ENCODE assay signal across 22 cellular contexts in the genomic region with DNA sequence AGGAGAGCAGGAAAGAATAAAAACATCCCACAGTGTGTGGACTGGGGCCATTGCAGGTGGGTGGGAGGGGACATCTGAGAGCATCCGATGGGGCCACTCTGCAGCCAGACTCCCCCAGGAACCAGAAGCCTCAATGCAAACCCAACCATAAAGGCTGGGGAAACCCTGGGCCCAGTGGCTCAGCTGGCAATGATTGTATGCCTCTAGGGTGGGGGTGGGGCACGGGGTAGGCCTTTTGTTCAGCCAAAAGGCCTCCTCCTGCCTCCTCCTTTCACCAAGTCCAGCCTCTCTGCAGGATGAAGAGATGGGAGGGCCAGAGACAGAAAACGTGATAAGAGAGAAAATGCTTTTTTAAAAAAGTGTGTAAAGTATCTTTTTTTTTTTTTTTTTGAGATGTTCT. TPM values are rescaled to one million over a fixed set of nuclear protein-coding genes. Genes with fewer than 3 reads are reported as not detected.
A peak's percentile ranks its signal among the peaks of the same experiment; 100 is the strongest.
DNase-seq lines count a peak whose midpoint lies in the region; ATAC-seq, FAIRE-seq and TF ChIP-seq lines count a peak whose summit lies in the region.
"Had no signal": no experiment of that assay in that cellular context is flagged by ENCODE, and none has a peak within 500 bp of the region (broad histone marks: within the 10 kb centered on the region; RNA-seq: fewer than 3 reads in every experiment).

No MANE protein-coding gene starts in this region.

- intact Hi-C loops in HepG2 (cut with micrococcal nuclease; ENCODE audit: unreplicated experiment) (no loop called here), natural killer cell (cut with micrococcal nuclease) (no loop called here)

- TF ChIP-seq POLR2A in HepG2 (IDR thresholded peaks at IDR 0.05; ENCODE audit: insufficient read depth in 1 of 2, low read depth in 2 of 2, low read length in 2 of 2): no peak

- no peak overlapping the region for H3K27ac ChIP-seq in BLaER1 treated with 17β-estradiol and CSF1 and Interleukin-3, amounts not matched to agents 10 nM and 100 nM
- H3K27ac ChIP-seq in HepG2 (ENCODE audit: extremely low read length, insufficient read depth, low read length) (no peak overlapping the region), RWPE1 (no peak overlapping the region)

- peak overlapping the region in 7 of 11 experiments; percentile 3 to 52 (median 25); a peak in 10 of 22 replicates for H3K4me2 ChIP-seq in BLaER1 treated with 17β-estradiol and CSF1 and Interleukin-3, amounts not matched to agents 10 nM and 100 nM
- no peak overlapping the region for H3K4me2 ChIP-seq in HepG2 (ENCODE audit: low read depth, low read length)

- no peaks in the 10 kb centered on the region for H3K79me2 ChIP-seq in HepG2 (ENCODE audit: insufficient read depth, low read length)

- peak; percentile 35 for DNase-seq in NCI-H69 (lab: John Stamatoyannopoulos, UW)
- no peak for DNase-seq in glutamatergic neuron
- DNase-seq in neural crest cell (ENCODE audit: low read depth, low spot score): no peak
- DNase-seq in NCI-H82 (lab: John Stamatoyannopoulos, UW): no peak
- no peak for DNase-seq in HepG2 (ENCODE audit: low spot score)
- DNase-seq in natural killer cell: no peak
- no peak for DNase-seq in RWPE1 (ENCODE audit: low spot score)
- DNase-seq: AML-193, GDM1, H9, HFFc6, KBM-7, MM.1S, NCI-H1048, NCI-H1417 treated with DMSO at 0.1 percent for 48 hours, NCI-H187, NCI-H345, NCI-H524, OCI-M1, Right ventricle myocardium superior had no signal

- H3K4me1 Mint-ChIP-seq in glutamatergic neuron (ENCODE audit: low read depth, unreplicated experiment): peaks cover 12% of the 10 kb centered on the region
- peaks cover 12% of the 10 kb centered on the region for H3K4me1 Mint-ChIP-seq in neural crest cell
- H3K4me1 Mint-ChIP-seq in natural killer cell: peaks cover 0 to 6% of the 10 kb centered on the region in 2 donors

- H3K4me3 Mint-ChIP-seq in glutamatergic neuron (ENCODE audit: unreplicated experiment) (no peak overlapping the region), neural crest cell (no peak overlapping the region), natural killer cell (no peak overlapping the region)
- H3K4me3 Mint-ChIP-seq: CD14-positive monocyte, H9, HFFc6 had no signal

- H3K27me3 ChIP-seq in BLaER1 treated with 17β-estradiol and CSF1 and Interleukin-3, amounts not matched to agents 10 nM and 100 nM: no peaks in the 10 kb centered on the region
- peaks cover 2 to 9% of the 10 kb centered on the region in 2 experiments; a peak in 3 of 5 replicates for H3K27me3 ChIP-seq in HepG2 (ENCODE audit: control insufficient read depth in 1 of 2, insufficient read depth in 2 of 2, low read length in 2 of 2)

- no peaks in the 10 kb centered on the region for H3K36me3 Mint-ChIP-seq in glutamatergic neuron (ENCODE audit: unreplicated experiment)
- H3K36me3 Mint-ChIP-seq in neural crest cell (ENCODE audit: low read depth): no peaks in the 10 kb centered on the region
- no peaks in the 10 kb centered on the region for H3K36me3 Mint-ChIP-seq in natural killer cell
- H3K36me3 Mint-ChIP-seq: CD14-positive monocyte had no signal

- peaks cover 2% of the 10 kb centered on the region for H3K9me3 Mint-ChIP-seq in glutamatergic neuron (ENCODE audit: unreplicated experiment)
- H3K9me3 Mint-ChIP-seq in neural crest cell: no peaks in the 10 kb centered on the region
- no peaks in the 10 kb centered on the region for H3K9me3 Mint-ChIP-seq in natural killer cell
- H3K9me3 Mint-ChIP-seq: CD14-positive monocyte, H9, HFFc6 had no signal

- ATAC-seq in HepG2: no peak
- ATAC-seq in natural killer cell: no peak

- no peak for FAIRE-seq in HepG2 (lab: Jason Lieb, UNC)

- H3K9ac ChIP-seq in BLaER1 treated with 17β-estradiol and CSF1 and Interleukin-3, amounts not matched to agents 10 nM and 100 nM: no peak overlapping the region
- H3K9ac ChIP-seq in HepG2 (ENCODE audit: insufficient read depth, low read depth, low read length): no peak overlapping the region

- no peak for TF ChIP-seq EP300 in HepG2 (IDR thresholded peaks at IDR 0.05; ENCODE audit: low read depth in 2 of 2, low read length in 2 of 2)
- no peak for TF ChIP-seq EP300 in HepG2 (CRISPR knock-in tag; IDR thresholded peaks at IDR 0.05; ENCODE audit: borderline replicate concordance)

- H3K36me3 ChIP-seq in BLaER1 treated with 17β-estradiol and CSF1 and Interleukin-3, amounts not matched to agents 10 nM and 100 nM: no peaks in the 10 kb centered on the region
- no peaks in the 10 kb centered on the region for H3K36me3 ChIP-seq in HepG2 (replicated peaks in 1 of 2; ENCODE audit: control insufficient read depth in 1 of 2, insufficient read depth in 2 of 2, low read length in 2 of 2)

- POLR2A ChIA-PET in HepG2 (lab: Yijun Ruan, JAX): no interaction called here
- POLR2A ChIA-PET in RWPE1 (lab: Yijun Ruan, JAX; ENCODE audit: low non-redundant PET): no interaction called here

- H3K27ac Mint-ChIP-seq in glutamatergic neuron (ENCODE audit: unreplicated experiment) (peak overlapping the region; percentile 80), neural crest cell (ENCODE audit: unreplicated experiment) (peak overlapping the region; percentile 13), natural killer cell (no peak overlapping the region)
- H3K27ac Mint-ChIP-seq: HFFc6 had no signal

- CTCF ChIA-PET in HepG2 (lab: Yijun Ruan, JAX; ENCODE audit: low intra/inter-chr PET ratio, low total read pairs) (no interaction called here), RWPE1 (lab: Yijun Ruan, JAX) (interaction anchor here (0.5 kb wide), 1 partner anchor 12 kb away, joined by 3 read pairs; no protein-coding TSS in a partner anchor)

- TF ChIP-seq CTCF in glutamatergic neuron (IDR thresholded peaks at IDR 0.05; ENCODE audit: partially characterized antibody, unreplicated experiment) (no peak), neural crest cell (conservative IDR thresholded peaks at IDR 0.05) (no peak), HepG2 (CRISPR knock-in tag; IDR thresholded peaks at IDR 0.05) (no peak), natural killer cell (IDR thresholded peaks at IDR 0.05) (no peak), RWPE1 (conservative IDR thresholded peaks at IDR 0.05; ENCODE audit: low read depth) (no peak)

- H2AFZ ChIP-seq in HepG2 (ENCODE audit: low read length): no peak overlapping the region

- no peaks in the 10 kb centered on the region for H3K9me3 ChIP-seq in BLaER1 treated with 17β-estradiol and CSF1 and Interleukin-3, amounts not matched to agents 10 nM and 100 nM (replicated peaks in 1 of 11)
- H3K9me3 ChIP-seq in HepG2 (ENCODE audit: low read length): no peaks in the 10 kb centered on the region

- in situ Hi-C loops in HepG2 (cut with HindIII; ENCODE audit: extremely low pct_ligation_motif_present, low pct_unique_long_range_greater_than_20kb): no loop called here

- no TSS peak for BruUV-seq in HepG2 (replicated peaks; lab: Mats Ljungman, UMichigan)

- no peaks in the 10 kb centered on the region for H4K20me1 ChIP-seq in BLaER1 treated with 17β-estradiol and CSF1 and Interleukin-3, amounts not matched to agents 10 nM and 100 nM
- no peaks in the 10 kb centered on the region for H4K20me1 ChIP-seq in HepG2 (ENCODE audit: insufficient read depth, low read length)

- H3K27me3 Mint-ChIP-seq in glutamatergic neuron (ENCODE audit: unreplicated experiment): peaks cover 1% of the 10 kb centered on the region
- H3K27me3 Mint-ChIP-seq in neural crest cell (ENCODE audit: low read depth): no peaks in the 10 kb centered on the region
- no peaks in the 10 kb centered on the region for H3K27me3 Mint-ChIP-seq in natural killer cell (ENCODE audit: low read depth in 2 of 2)

- no peak overlapping the region for H3K4me3 ChIP-seq in BLaER1 treated with 17β-estradiol and CSF1 and Interleukin-3, amounts not matched to agents 10 nM and 100 nM
- no peak overlapping the region for H3K4me3 ChIP-seq in HepG2 (replicated peaks in 1 of 3; ENCODE audit: insufficient read depth in 1 of 3, low read depth in 2 of 3, low read length in 3 of 3)

- WGBS in HepG2 (ENCODE audit: low lambda C conversion rate): 34% methylated on average over 3 of the region's 3 CpGs

- H3K4me1 ChIP-seq in BLaER1 treated with 17β-estradiol and CSF1 and Interleukin-3, amounts not matched to agents 10 nM and 100 nM: peaks cover 24 to 55% (median 45%) of the 10 kb centered on the region in 10 experiments
- no peaks in the 10 kb centered on the region for H3K4me1 ChIP-seq in HepG2 (ENCODE audit: insufficient read depth, low read length)

- no peak for TF ChIP-seq RAD21 in HepG2 (CRISPR knock-in tag; IDR thresholded peaks at IDR 0.05)

RNA-seq across cellular contexts. Expression of a gene that starts 45.5 kb away (rescaled TPM):
- 184 TPM for total RNA-seq in glutamatergic neuron (ENCODE audit: unreplicated experiment)
- 57.4 and 60.9 TPM in 2 replicates for total RNA-seq in neural crest cell
- total RNA-seq in HepG2 (2016; rRNA removed; fragmentation: Illumina TruSeq; extraction: Trizol): 38.6 and 62.2 TPM in 2 replicates
- 22.0 and 23.8 TPM in 2 replicates for total RNA-seq in HepG2 (2016; cell fraction: cytosol; rRNA removed; fragmentation: Illumina TruSeq; extraction: Trizol; ENCODE audit: low read depth)
- total RNA-seq in HepG2 (2016; cell fraction: insoluble cytoplasmic fraction; rRNA removed; fragmentation: Illumina TruSeq; extraction: Trizol): 41.2 and 56.2 TPM in 2 replicates
- total RNA-seq in HepG2 (2016; cell fraction: membrane; rRNA removed; fragmentation: Illumina TruSeq; extraction: Trizol): 16.5 and 18.5 TPM in 2 replicates
- 39.5 and 40.7 TPM in 2 replicates for total RNA-seq in HepG2 (2016; cell fraction: nucleus; rRNA removed; fragmentation: Illumina TruSeq; extraction: Trizol)
- polyA plus RNA-seq in HepG2 (2011; rRNA removed): 12.1 and 20.8 TPM in 2 replicates
- 13.7 and 17.3 TPM in 2 replicates for polyA plus RNA-seq in HepG2 (2011; cell fraction: cytosol; rRNA removed)
- polyA plus RNA-seq in HepG2 (2011; cell fraction: nucleus; rRNA removed): 30.6 and 37.2 TPM in 2 replicates
- polyA plus RNA-seq in HepG2 (2012): 17.2 and 22.8 TPM in 2 replicates
- 0.95 and 1.4 TPM in 2 replicates for polyA plus RNA-seq in HepG2 (2016; cell fraction: cytosol; fragmentation: Illumina TruSeq; extraction: Trizol; ENCODE audit: low read depth)
- polyA plus RNA-seq in HepG2 (2016; cell fraction: insoluble cytoplasmic fraction; fragmentation: Illumina TruSeq; extraction: Trizol; ENCODE audit: low read depth): 26.3 and 30.6 TPM in 2 replicates
- 2.7 and 3.0 TPM in 2 replicates for polyA plus RNA-seq in HepG2 (2016; cell fraction: membrane; fragmentation: Illumina TruSeq; extraction: Trizol; ENCODE audit: low read depth)
- 16.0 and 24.1 TPM in 2 replicates for polyA plus RNA-seq in HepG2 (2016; cell fraction: nucleus; fragmentation: Illumina TruSeq; extraction: Trizol; ENCODE audit: insufficient read depth, low read depth)
- 51.5 and 96.6 TPM in 2 replicates for polyA minus RNA-seq in HepG2 (2011; rRNA and poly(A)+ RNA removed; ENCODE audit: low replicate concordance)
- polyA minus RNA-seq in HepG2 (2011; cell fraction: cytosol; rRNA and poly(A)+ RNA removed): 35.2 and 36.6 TPM in 2 replicates
- polyA minus RNA-seq in HepG2 (2011; cell fraction: nucleus; rRNA and poly(A)+ RNA removed): 68.0 and 72.2 TPM in 2 replicates
- total RNA-seq in natural killer cell: 100 to 1,000 TPM; 219 to 259 (median 258) TPM

Comparison
In these comparisons a context has a peak if more than half of its experiments do, and no peak if none do; other contexts are left out.
1. H3K27ac Mint-ChIP-seq: peak in glutamatergic neuron (single experiment) and neural crest cell (single experiment); none in natural killer cell (0 of 2).